Comparison of ENCODE assay signal across 31 cellular contexts in the genomic region with DNA sequence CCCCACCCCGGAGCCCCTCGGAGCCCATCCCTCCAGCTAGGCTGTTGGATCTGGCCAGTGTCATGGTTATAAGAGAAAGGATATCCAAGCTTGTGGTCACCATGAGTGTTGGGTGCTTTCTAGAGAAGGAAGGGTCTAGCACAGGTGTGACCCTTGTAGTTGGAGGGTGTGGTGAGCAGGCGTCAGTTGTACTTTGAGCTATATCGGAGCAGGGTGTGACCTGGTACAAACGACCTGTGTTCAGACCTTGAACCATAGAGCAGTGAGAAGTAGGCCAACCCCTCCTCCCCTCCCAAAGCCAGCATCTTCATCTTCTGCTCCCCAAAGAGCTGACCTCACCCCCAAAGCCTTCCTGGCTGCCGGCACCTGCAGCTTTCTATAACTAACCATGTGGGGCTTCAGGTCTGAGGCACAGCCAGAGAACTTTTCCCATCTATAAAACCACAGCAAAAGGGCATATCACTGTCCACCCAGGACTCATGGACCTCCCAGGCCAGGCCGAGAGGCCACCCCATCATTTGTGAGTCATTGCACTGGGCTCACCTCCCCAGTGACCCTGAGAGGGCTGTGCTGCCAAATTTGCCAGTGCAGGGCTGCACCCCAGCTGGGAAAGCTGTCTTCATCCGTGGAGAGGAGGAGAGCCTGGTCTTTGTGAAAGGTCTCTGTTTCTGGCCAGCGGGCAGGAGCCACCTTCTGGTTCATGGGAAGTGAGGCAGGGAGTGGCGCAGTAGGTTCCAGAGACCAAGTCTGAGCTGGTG. TPM values are rescaled to one million over a fixed set of nuclear protein-coding genes. Genes with fewer than 3 reads are reported as not detected.
DNase-seq lines count a peak whose midpoint lies in the region; ATAC-seq and TF ChIP-seq lines count a peak whose summit lies in the region.
"Had no signal": no experiment of that assay in that cellular context is flagged by ENCODE, and none has a peak within 500 bp of the region (broad histone marks: within the 10 kb centered on the region; RNA-seq: fewer than 3 reads in every experiment).

No MANE protein-coding gene starts in this region.

- peak overlapping the region in 8 of 11 experiments; percentile 26 to 96 (median 66); a peak in 15 of 22 replicates for H3K27ac ChIP-seq in BLaER1 treated with 17β-estradiol and CSF1 and Interleukin-3, amounts not matched to agents 10 nM and 100 nM
- H3K27ac ChIP-seq in duodenal mucosa (ENCODE audit: low read depth, low read length) (peak overlapping the region; percentile 77), osteoblast (ENCODE audit: low read depth, low read length) (no peak overlapping the region)
- H3K27ac ChIP-seq: prostate gland, right lobe of liver had no signal

- no peaks in the 10 kb centered on the region for H3K79me2 ChIP-seq in osteoblast (ENCODE audit: insufficient read depth, low read length)

- H3K36me3 Mint-ChIP-seq in HFFc6 (ENCODE audit: low read depth) = peaks cover 31% of the 10 kb centered on the region

- intact Hi-C loops in posterior cingulate gyrus (cut with DNase I) = no loop called here

- H3K4me3 Mint-ChIP-seq in HFFc6 = no peak overlapping the region
- H3K4me3 Mint-ChIP-seq: activated CD4-positive, alpha-beta T cell treated with anti-CD3 and anti-CD28 coated beads, Interleukin-2, amount 10 ng/mL, durations not matched to agents 7 days and 5 days; B cell; memory B cell; neural crest cell; WTC11 had no signal

- H2AFZ ChIP-seq in osteoblast (ENCODE audit: low read length) = no peak overlapping the region

- H3K27ac Mint-ChIP-seq in HFFc6 = no peak overlapping the region
- H3K27ac Mint-ChIP-seq: memory B cell, WTC11 had no signal

- no peaks in the 10 kb centered on the region for H3K9me3 Mint-ChIP-seq in HFFc6
- H3K9me3 Mint-ChIP-seq: activated CD4-positive, alpha-beta T cell treated with anti-CD3 and anti-CD28 coated beads, Interleukin-2, amount 10 ng/mL, durations not matched to agents 7 days and 5 days; IgD-negative memory B cell; memory B cell; neural crest cell; WTC11 had no signal

- peaks cover 0 to 40% (median 0%) of the 10 kb centered on the region in 11 experiments; a peak in 6 of 22 replicates for H4K20me1 ChIP-seq in BLaER1 treated with 17β-estradiol and CSF1 and Interleukin-3, amounts not matched to agents 10 nM and 100 nM
- H4K20me1 ChIP-seq in osteoblast (ENCODE audit: insufficient read depth, low read length) = peaks cover 5% of the 10 kb centered on the region

- no peak for TF ChIP-seq CTCF in osteoblast (IDR thresholded peaks at IDR 0.05; ENCODE audit: extremely low read depth, low read depth, low read length)
- no peak for TF ChIP-seq CTCF in HFFc6 (IDR thresholded peaks at IDR 0.05)

- H3K27me3 ChIP-seq in BLaER1 treated with 17β-estradiol and CSF1 and Interleukin-3, amounts not matched to agents 10 nM and 100 nM = no peaks in the 10 kb centered on the region
- H3K27me3 ChIP-seq in MG63 (no peaks in the 10 kb centered on the region; the same call in 1 of the 2 replicates), duodenal mucosa (ENCODE audit: control insufficient read depth in 1 of 2, insufficient read depth in 2 of 2, low read length in 2 of 2) (no peaks in the 10 kb centered on the region), osteoblast (ENCODE audit: insufficient read depth, low read length) (no peaks in the 10 kb centered on the region)
- H3K27me3 ChIP-seq: right lobe of liver had no signal

- peak overlapping the region in 8 of 11 experiments; percentile 9 to 41 (median 18); a peak in 7 of 22 replicates for H3K9ac ChIP-seq in BLaER1 treated with 17β-estradiol and CSF1 and Interleukin-3, amounts not matched to agents 10 nM and 100 nM
- peak overlapping the region; percentile 32 to 39 for H3K9ac ChIP-seq in duodenal mucosa (ENCODE audit: low read depth in 1 of 2, low read length in 2 of 2)

- 0 out of 22 replicates have a peak overlapping the region, but pooled peaks of 1 of the 11 experiments have one; percentile 5 for H3K4me2 ChIP-seq in BLaER1 treated with 17β-estradiol and CSF1 and Interleukin-3, amounts not matched to agents 10 nM and 100 nM
- no peak overlapping the region for H3K4me2 ChIP-seq in osteoblast (ENCODE audit: insufficient read depth, low read length)

- H3K4me1 ChIP-seq in BLaER1 treated with 17β-estradiol and CSF1 and Interleukin-3, amounts not matched to agents 10 nM and 100 nM = peaks cover 5 to 100% (median 84%) of the 10 kb centered on the region in 10 experiments
- peaks cover 19 to 20% of the 10 kb centered on the region in 2 donors for H3K4me1 ChIP-seq in duodenal mucosa (ENCODE audit: control insufficient read depth in 1 of 2, insufficient read depth in 2 of 2, low read length in 2 of 2)
- no peaks in the 10 kb centered on the region for H3K4me1 ChIP-seq in osteoblast (ENCODE audit: insufficient read depth, low read length)
- H3K4me1 ChIP-seq: prostate gland, right lobe of liver had no signal

- peak; percentile 47 for DNase-seq in MG63
- DNase-seq in osteoblast (ENCODE audit: insufficient read length, low spot score, missing footprints) = peak; percentile 89
- no peak for DNase-seq in posterior cingulate gyrus
- DNase-seq in NOMO-1 treated with DMSO at 0.1 percent for 48 hours (lab: John Stamatoyannopoulos, UW; ENCODE audit: unreplicated experiment) = no peak
- DNase-seq in HFFc6 = no peak
- DNase-seq: activated CD4-positive, alpha-beta T cell treated with anti-CD3 and anti-CD28 coated beads, Interleukin-2, amount 10 ng/mL, durations not matched to agents 7 days and 5 days; activated naive CD4-positive, alpha-beta T cell treated with anti-CD3 and anti-CD28 coated beads, Interleukin-2, amount 50 U/mL, for 16 hours; amygdala; effector memory CD4-positive, alpha-beta T cell; glutamatergic neuron; NCI-H1048; NCI-H187; NCI-H2171; right lobe of liver; stimulated activated CD4-positive, alpha-beta T cell treated with anti-CD3 and anti-CD28 coated beads, Interleukin-12 subunit alpha, Interleukin-12 subunit beta, amount 100 ng/mL, for 4 hours; stimulated activated CD4-positive, alpha-beta T cell treated with anti-CD3 and anti-CD28 coated beads, Interleukin-2, amount 100 ng/mL, for 48 hours; T-helper 1 cell; trophoblast cell had no signal

- H3K4me3 ChIP-seq in BLaER1 treated with 17β-estradiol and CSF1 and Interleukin-3, amounts not matched to agents 10 nM and 100 nM = no peak overlapping the region
- H3K4me3 ChIP-seq in MG63 = no peak overlapping the region
- no peak overlapping the region for H3K4me3 ChIP-seq in duodenal mucosa (ENCODE audit: low read depth in 1 of 2, low read length in 2 of 2)
- no peak overlapping the region for H3K4me3 ChIP-seq in osteoblast (ENCODE audit: insufficient read depth, low read length)
- H3K4me3 ChIP-seq: prostate gland, right lobe of liver had no signal

- H3K4me1 Mint-ChIP-seq in HFFc6 (ENCODE audit: low read depth) = no peaks in the 10 kb centered on the region
- H3K4me1 Mint-ChIP-seq: activated CD4-positive, alpha-beta T cell treated with anti-CD3 and anti-CD28 coated beads, Interleukin-2, amount 10 ng/mL, durations not matched to agents 7 days and 5 days; IgD-negative memory B cell; neural crest cell; WTC11 had no signal

- H3K36me3 ChIP-seq in BLaER1 treated with 17β-estradiol and CSF1 and Interleukin-3, amounts not matched to agents 10 nM and 100 nM = peaks cover 100% of the 10 kb centered on the region in 11 experiments
- H3K36me3 ChIP-seq in MG63 = peaks cover 100% of the 10 kb centered on the region
- peaks cover 68 to 97% of the 10 kb centered on the region in 2 donors for H3K36me3 ChIP-seq in duodenal mucosa (ENCODE audit: control insufficient read depth in 1 of 2, insufficient read depth in 2 of 2, low read length in 2 of 2)
- H3K36me3 ChIP-seq in osteoblast (ENCODE audit: insufficient read depth, low read length) = peaks cover 79% of the 10 kb centered on the region

- no peak for ATAC-seq in GM19035 (IDR thresholded peaks at IDR 0.05; ENCODE audit: unreplicated experiment)
- ATAC-seq: left lobe of liver, right lobe of liver, WTC11 had no signal

- H3K27me3 Mint-ChIP-seq in HFFc6 (ENCODE audit: insufficient read depth) = peaks cover 2% of the 10 kb centered on the region
- H3K27me3 Mint-ChIP-seq: activated CD4-positive, alpha-beta T cell treated with anti-CD3 and anti-CD28 coated beads, Interleukin-2, amount 10 ng/mL, durations not matched to agents 7 days and 5 days; B cell; IgD-negative memory B cell; memory B cell had no signal

- H3K9me3 ChIP-seq in BLaER1 treated with 17β-estradiol and CSF1 and Interleukin-3, amounts not matched to agents 10 nM and 100 nM (replicated peaks in 1 of 11) = peaks cover 0 to 5% (median 3%) of the 10 kb centered on the region in 11 experiments; a peak in 11 of 22 replicates
- H3K9me3 ChIP-seq in MG63 = no peaks in the 10 kb centered on the region
- H3K9me3 ChIP-seq in duodenal mucosa (ENCODE audit: control insufficient read depth in 1 of 2, low read length in 2 of 2) = no peaks in the 10 kb centered on the region
- H3K9me3 ChIP-seq in osteoblast (ENCODE audit: low read depth, low read length) = no peaks in the 10 kb centered on the region
- H3K9me3 ChIP-seq: prostate gland, right lobe of liver had no signal

RNA-seq across cellular contexts. Expression of a gene that starts 14.2 kb away (rescaled TPM):
- total RNA-seq in MG63 (2014; rRNA removed; shearing (Covaris generic); ENCODE audit: low replicate concordance) = 134 and 149 TPM in 2 replicates
- total RNA-seq in osteoblast = 61.6 and 68.8 TPM in 2 replicates
- total RNA-seq in HFFc6 (2021; fragmentation: NEBNext Ultra II Directional; extraction: Animal tissue kit (Norgen Biotek cat#: 25700)) = 100 to 1,000 TPM in 3 of 6 experiments, 10 to 100 TPM in 3; 93.5 to 103 (median 100) TPM

RNA-seq across cellular contexts. Expression of a gene that starts 17.6 kb away (rescaled TPM):
- not detected in 2 replicates for total RNA-seq in MG63 (2014; rRNA removed; shearing (Covaris generic); ENCODE audit: low replicate concordance)
- 0.36 TPM in 1 of 2 replicates, not detected in the other for total RNA-seq in osteoblast
- total RNA-seq in HFFc6 (2021; fragmentation: NEBNext Ultra II Directional; extraction: Animal tissue kit (Norgen Biotek cat#: 25700)) = not detected
- total RNA-seq: fibroblast of villous mesenchyme, NCI-H460, neural crest cell had no signal

RNA-seq across cellular contexts. Expression of a gene that starts 47.4 kb away (rescaled TPM):
- not detected in 2 replicates for total RNA-seq in MG63 (2014; rRNA removed; shearing (Covaris generic); ENCODE audit: low replicate concordance)
- total RNA-seq in osteoblast = not detected in 2 replicates
- total RNA-seq in HFFc6 (2021; fragmentation: NEBNext Ultra II Directional; extraction: Animal tissue kit (Norgen Biotek cat#: 25700)) = not detected
- total RNA-seq: activated CD4-positive, alpha-beta T cell treated with anti-CD3 and anti-CD28 coated beads, Interleukin-2, amount 10 ng/mL, durations not matched to agents 7 days and 5 days; B cell; epithelial cell of proximal tubule; fibroblast of villous mesenchyme; left lobe of liver; NCI-H460; neural crest cell; prostate gland; right lobe of liver; WTC11 had no signal

RNA-seq across cellular contexts. Expression of a gene that starts 49.6 kb away (rescaled TPM):
- 1,104 and 1,574 TPM in 2 replicates for total RNA-seq in MG63 (2014; rRNA removed; shearing (Covaris generic); ENCODE audit: low replicate concordance)
- 1,233 and 1,325 TPM in 2 replicates for total RNA-seq in osteoblast
- total RNA-seq in HFFc6 (2021; fragmentation: NEBNext Ultra II Directional; extraction: Animal tissue kit (Norgen Biotek cat#: 25700)) = 1,000 to 10,000 TPM in 4 of 6 experiments, 100 to 1,000 TPM in 2; 973 to 1,332 (median 1,247) TPM

RNA-seq across cellular contexts. Expression of a gene that starts 59.3 kb away (rescaled TPM):
- 128 and 150 TPM in 2 replicates for total RNA-seq in MG63 (2014; rRNA removed; shearing (Covaris generic); ENCODE audit: low replicate concordance)
- total RNA-seq in osteoblast = 93.4 and 109 TPM in 2 replicates
- total RNA-seq in HFFc6 (2021; fragmentation: NEBNext Ultra II Directional; extraction: Animal tissue kit (Norgen Biotek cat#: 25700)) = 10 to 100 TPM; 77.0 to 81.3 (median 79.6) TPM

Comparison
In these comparisons a context has a peak if more than half of its experiments do, and no peak if none do; other contexts are left out.
1. DNase-seq: peak in MG63 (single experiment) and osteoblast (single experiment); none in posterior cingulate gyrus (0 of 10), NOMO-1 treated with DMSO at 0.1 percent for 48 hours (single experiment) and HFFc6 (single experiment).